10 cellular contexts compared by ENCODE assay signal in the genomic region with DNA sequence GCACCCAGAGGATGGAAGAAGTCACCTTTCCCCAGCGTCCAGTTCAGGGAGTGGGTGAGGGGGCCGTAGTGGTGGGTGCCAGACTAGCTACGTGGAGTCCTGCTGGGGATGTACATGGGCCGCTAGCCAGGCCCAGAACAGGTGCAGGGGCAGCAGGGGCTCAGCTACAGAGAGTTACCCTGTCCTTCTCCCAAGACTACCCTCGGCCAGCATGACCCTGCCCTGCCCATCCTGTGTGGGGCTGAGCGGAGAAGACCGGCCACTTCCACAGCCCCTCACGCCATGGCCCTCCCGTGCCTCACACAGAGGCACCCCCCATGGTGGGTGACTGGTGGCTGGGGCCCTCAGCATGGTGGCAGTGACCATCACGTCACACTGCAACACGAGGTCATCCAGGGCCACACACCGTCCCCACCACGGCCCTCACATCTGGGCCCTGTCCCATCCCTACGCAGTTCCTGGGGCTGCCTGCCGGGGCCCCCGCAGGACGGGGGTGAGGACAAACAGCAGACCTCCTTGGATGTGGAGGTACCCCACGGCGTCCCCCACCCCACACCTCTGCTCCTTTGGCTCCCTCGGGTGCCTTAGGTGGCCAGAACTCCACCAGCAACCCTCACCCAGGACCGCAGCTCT. TPM values are rescaled to one million over a fixed set of nuclear protein-coding genes. Genes with fewer than 3 reads are reported as not detected.
A peak's percentile ranks its signal among the peaks of the same experiment; 100 is the strongest.
DNase-seq lines count a peak whose midpoint lies in the region; ATAC-seq and TF ChIP-seq lines count a peak whose summit lies in the region.
"Had no signal": no experiment of that assay in that cellular context is flagged by ENCODE, and none has a peak within 500 bp of the region (broad histone marks: within the 10 kb centered on the region; RNA-seq: fewer than 3 reads in every experiment).

No MANE protein-coding gene starts in this region.

- H3K27me3 Mint-ChIP-seq in activated T-cell treated with anti-CD3 and anti-CD28 coated beads, Interleukin-2, amount 50 U/mL, for 4 hours (ENCODE audit: low read depth): no peaks in the 10 kb centered on the region

- H3K4me1 ChIP-seq in Panc1 (ENCODE audit: control insufficient read depth, insufficient read depth, low read length) (no peaks in the 10 kb centered on the region), cardiac muscle cell (ENCODE audit: low read depth) (peaks cover 29% of the 10 kb centered on the region), subcutaneous abdominal adipose tissue (ENCODE audit: control insufficient read depth in 5 of 5, insufficient read depth in 5 of 5, low read length in 5 of 5) (peaks cover 0 to 35% (median 22%) of the 10 kb centered on the region in 5 donors)

- H3K36me3 ChIP-seq in Panc1 (ENCODE audit: control insufficient read depth, insufficient read depth, low read length): no peaks in the 10 kb centered on the region
- no peaks in the 10 kb centered on the region for H3K36me3 ChIP-seq in cardiac muscle cell
- H3K36me3 ChIP-seq in subcutaneous abdominal adipose tissue (ENCODE audit: control insufficient read depth in 5 of 5, insufficient read depth in 5 of 5, low read length in 5 of 5): peaks cover 0 to 29% (median 21%) of the 10 kb centered on the region in 5 donors

- no peaks in the 10 kb centered on the region for H3K9me3 ChIP-seq in Panc1 (ENCODE audit: control insufficient read depth, insufficient read depth, low read depth, low read length)
- no peaks in the 10 kb centered on the region for H3K9me3 ChIP-seq in cardiac muscle cell (ENCODE audit: low read depth)
- no peaks in the 10 kb centered on the region for H3K9me3 ChIP-seq in subcutaneous abdominal adipose tissue (ENCODE audit: control insufficient read depth in 5 of 5, low read length in 5 of 5)

- H3K9me3 Mint-ChIP-seq in activated T-cell treated with anti-CD3 and anti-CD28 coated beads, Interleukin-2, amount 50 U/mL, for 4 hours: no peaks in the 10 kb centered on the region

- H3K9ac ChIP-seq in subcutaneous abdominal adipose tissue (ENCODE audit: low read length in 5 of 5): peak overlapping the region in 2 of 5 donors; percentile 61 to 71

- TF ChIP-seq CTCF in Panc1 (IDR thresholded peaks at IDR 0.05) (no peak), cardiac muscle cell (IDR thresholded peaks at IDR 0.05; ENCODE audit: low read depth, low read length) (no peak)

- intact Hi-C loops in Panc1 (cut with micrococcal nuclease; ENCODE audit: unreplicated experiment): loop anchor here (5.0 kb wide), 1 partner anchor 112 kb away; a partner anchor contains a TSS

- POLR2A ChIA-PET in Panc1 (lab: Charles Lee): no interaction called here

- H3K27me3 ChIP-seq in Panc1 (ENCODE audit: control insufficient read depth, insufficient read depth, low read length) (no peaks in the 10 kb centered on the region), cardiac muscle cell (peaks cover 6% of the 10 kb centered on the region), subcutaneous abdominal adipose tissue (ENCODE audit: control insufficient read depth in 5 of 5, insufficient read depth in 4 of 5, low read length in 5 of 5) (peaks cover 0 to 6% (median 0%) of the 10 kb centered on the region in 5 donors)

- ATAC-seq in activated T-cell treated with anti-CD3 and anti-CD28 coated beads, Interleukin-2, amount 50 U/mL, for 4 hours: no peak
- ATAC-seq in Panc1: no peak; the same call in 1 of the 2 replicates

- H3K4me1 Mint-ChIP-seq in activated T-cell treated with anti-CD3 and anti-CD28 coated beads, Interleukin-2, amount 50 U/mL, for 4 hours (ENCODE audit: low read depth): peaks cover 10% of the 10 kb centered on the region

- H3K36me3 Mint-ChIP-seq in activated T-cell treated with anti-CD3 and anti-CD28 coated beads, Interleukin-2, amount 50 U/mL, for 4 hours (ENCODE audit: insufficient read depth): no peaks in the 10 kb centered on the region

- no TSS peak for BruUV-seq in Panc1 (replicated peaks; lab: Mats Ljungman, UMichigan)

- no peak for DNase-seq in activated T-cell treated with anti-CD3 and anti-CD28 coated beads, Interleukin-2, amount 50 U/mL, for 4 hours
- no peak for DNase-seq in activated T-cell treated with anti-CD3 and anti-CD28 coated beads for 4 hours
- no peak for DNase-seq in Panc1 (ENCODE audit: low read depth, low spot score)
- DNase-seq in cardiac muscle cell (ENCODE audit: low read depth in 1 of 2, low spot score in 1 of 2): no peak
- no peak for DNase-seq in NCI-H69 (lab: John Stamatoyannopoulos, UW)
- DNase-seq in NCI-H1092 treated with DMSO at 0.1 percent for 48 hours (lab: John Stamatoyannopoulos, UW): no peak
- DNase-seq in NCI-H2081 treated with DMSO at 0.1 percent for 48 hours (lab: John Stamatoyannopoulos, UW): no peak
- DNase-seq: head of caudate nucleus, MV-4-11 had no signal

- CTCF ChIA-PET in Panc1 (lab: Charles Lee): interaction anchor here (0.5 to 0.8 kb wide), 3 partner anchors 61 to 121 kb away, joined by 3 to 4 read pairs (median 4); no protein-coding TSS in a partner anchor

- in situ Hi-C loops in Panc1 (cut with HindIII; ENCODE audit: low pct_unique_long_range_greater_than_20kb, low sequenced_read_pairs): no loop called here

- H3K4me3 ChIP-seq in Panc1 (ENCODE audit: low read depth in 2 of 2, low read length in 2 of 2): peak overlapping the region in 1 of 2 experiments; percentile 56; a peak in 2 of 4 replicates
- no peak overlapping the region for H3K4me3 ChIP-seq in cardiac muscle cell
- H3K4me3 ChIP-seq in subcutaneous abdominal adipose tissue (ENCODE audit: low read depth in 1 of 5, low read length in 5 of 5): peak overlapping the region in 3 of 5 donors; percentile 55 to 72 (median 57)

- H3K27ac ChIP-seq in Panc1 (ENCODE audit: low read length) (peak overlapping the region; percentile 61; the same call in 1 of the 2 replicates), cardiac muscle cell (peak overlapping the region; percentile 97), subcutaneous abdominal adipose tissue (ENCODE audit: low read depth, low read length) (no peak overlapping the region)

- H3K4me3 Mint-ChIP-seq in activated T-cell treated with anti-CD3 and anti-CD28 coated beads, Interleukin-2, amount 50 U/mL, for 4 hours: peak overlapping the region; percentile 26

RNA-seq across cellular contexts. Expression of a gene that starts 1.0 kb away (rescaled TPM):
- 100 to 1,000 TPM; 352 to 394 (median 392) TPM for total RNA-seq in activated T-cell treated with anti-CD3 and anti-CD28 coated beads, Interleukin-2, amount 50 U/mL, for 4 hours
- 236 TPM for total RNA-seq in Panc1 (2021; ENCODE audit: unreplicated experiment)
- polyA plus RNA-seq in Panc1 (2012; ENCODE audit: insufficient read length): 290 TPM
- 125 and 144 TPM in 2 replicates for total RNA-seq in cardiac muscle cell
- 202 and 204 TPM in 2 replicates for polyA plus RNA-seq in cardiac muscle cell

RNA-seq across cellular contexts. Expression of a gene that starts 23.4 kb away (rescaled TPM):
- under 1 TPM in 2 of 3 donors, not detected in 1; 0.13 to 0.26 TPM for total RNA-seq in activated T-cell treated with anti-CD3 and anti-CD28 coated beads, Interleukin-2, amount 50 U/mL, for 4 hours
- total RNA-seq in Panc1 (2021; ENCODE audit: unreplicated experiment) (4.9 TPM), cardiac muscle cell (0.03 TPM in 1 of 2 replicates, not detected in the other)
- polyA plus RNA-seq in Panc1 (2012; ENCODE audit: insufficient read length): 11.5 TPM
- polyA plus RNA-seq in cardiac muscle cell: 0.22 and 0.49 TPM in 2 replicates

RNA-seq across cellular contexts. Expression of a gene that starts 28.7 kb away (rescaled TPM):
- 10 to 100 TPM; 30.7 to 34.0 (median 33.5) TPM for total RNA-seq in activated T-cell treated with anti-CD3 and anti-CD28 coated beads, Interleukin-2, amount 50 U/mL, for 4 hours
- total RNA-seq in Panc1 (2021; ENCODE audit: unreplicated experiment): 57.2 TPM
- 49.5 TPM for polyA plus RNA-seq in Panc1 (2012; ENCODE audit: insufficient read length)
- 59.4 and 73.3 TPM in 2 replicates for total RNA-seq in cardiac muscle cell
- 67.6 and 86.7 TPM in 2 replicates for polyA plus RNA-seq in cardiac muscle cell

RNA-seq across cellular contexts. Expression of a gene that starts 38.2 kb away (rescaled TPM):
- 1 to 10 TPM; 5.6 to 8.4 (median 7.8) TPM for total RNA-seq in activated T-cell treated with anti-CD3 and anti-CD28 coated beads, Interleukin-2, amount 50 U/mL, for 4 hours
- total RNA-seq in Panc1 (2021; ENCODE audit: unreplicated experiment) (23.1 TPM), cardiac muscle cell (5.8 and 13.3 TPM in 2 replicates)
- 13.1 TPM for polyA plus RNA-seq in Panc1 (2012; ENCODE audit: insufficient read length)
- 9.9 and 17.9 TPM in 2 replicates for polyA plus RNA-seq in cardiac muscle cell

RNA-seq across cellular contexts. Expression of a gene that starts 45.2 kb away (rescaled TPM):
- total RNA-seq in activated T-cell treated with anti-CD3 and anti-CD28 coated beads, Interleukin-2, amount 50 U/mL, for 4 hours: 1 to 10 TPM; 3.6 to 5.5 (median 4.6) TPM
- 18.4 TPM for total RNA-seq in Panc1 (2021; ENCODE audit: unreplicated experiment)
- 11.5 TPM for polyA plus RNA-seq in Panc1 (2012; ENCODE audit: insufficient read length)
- 6.3 and 42.1 TPM in 2 replicates for total RNA-seq in cardiac muscle cell
- 4.7 and 28.3 TPM in 2 replicates for polyA plus RNA-seq in cardiac muscle cell
